Comparison of ENCODE assay signal across 1 cellular context in the genomic region with DNA sequence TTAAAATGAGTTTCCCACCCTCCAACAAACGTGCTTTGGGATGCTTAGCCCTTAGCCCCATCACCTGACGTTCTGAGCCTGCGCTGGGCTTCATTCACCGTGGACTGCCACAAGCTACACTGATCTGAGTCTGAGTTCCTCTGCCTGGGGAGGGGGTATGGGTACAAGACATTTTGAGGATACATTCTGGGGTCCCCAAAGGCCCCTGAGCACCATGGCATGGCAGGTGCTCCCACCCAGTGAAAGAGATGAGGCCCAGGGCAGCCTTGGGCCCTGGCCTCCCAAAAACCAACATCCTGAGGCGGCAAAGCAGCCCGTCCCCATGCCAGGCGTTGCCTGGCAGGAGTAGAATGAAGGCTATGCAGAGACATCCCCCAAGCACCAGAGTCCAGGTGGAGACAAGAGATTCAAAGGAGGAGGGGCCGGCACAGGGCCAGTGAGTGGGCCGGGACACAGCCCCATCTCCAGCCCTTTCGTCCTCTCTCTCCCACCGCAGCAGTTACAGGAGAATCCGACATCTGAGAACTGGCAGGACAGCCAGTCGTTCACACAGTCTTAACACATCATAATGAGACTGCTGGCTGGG.
TF ChIP-seq lines count a peak whose summit lies in the region.

No MANE protein-coding gene starts in this region.

TF ChIP-seq in H1, 55 proteins besides CTCF, POLR2A, EP300 and RAD21 (continued from another document):
- TF ChIP-seq, protein P1, sequence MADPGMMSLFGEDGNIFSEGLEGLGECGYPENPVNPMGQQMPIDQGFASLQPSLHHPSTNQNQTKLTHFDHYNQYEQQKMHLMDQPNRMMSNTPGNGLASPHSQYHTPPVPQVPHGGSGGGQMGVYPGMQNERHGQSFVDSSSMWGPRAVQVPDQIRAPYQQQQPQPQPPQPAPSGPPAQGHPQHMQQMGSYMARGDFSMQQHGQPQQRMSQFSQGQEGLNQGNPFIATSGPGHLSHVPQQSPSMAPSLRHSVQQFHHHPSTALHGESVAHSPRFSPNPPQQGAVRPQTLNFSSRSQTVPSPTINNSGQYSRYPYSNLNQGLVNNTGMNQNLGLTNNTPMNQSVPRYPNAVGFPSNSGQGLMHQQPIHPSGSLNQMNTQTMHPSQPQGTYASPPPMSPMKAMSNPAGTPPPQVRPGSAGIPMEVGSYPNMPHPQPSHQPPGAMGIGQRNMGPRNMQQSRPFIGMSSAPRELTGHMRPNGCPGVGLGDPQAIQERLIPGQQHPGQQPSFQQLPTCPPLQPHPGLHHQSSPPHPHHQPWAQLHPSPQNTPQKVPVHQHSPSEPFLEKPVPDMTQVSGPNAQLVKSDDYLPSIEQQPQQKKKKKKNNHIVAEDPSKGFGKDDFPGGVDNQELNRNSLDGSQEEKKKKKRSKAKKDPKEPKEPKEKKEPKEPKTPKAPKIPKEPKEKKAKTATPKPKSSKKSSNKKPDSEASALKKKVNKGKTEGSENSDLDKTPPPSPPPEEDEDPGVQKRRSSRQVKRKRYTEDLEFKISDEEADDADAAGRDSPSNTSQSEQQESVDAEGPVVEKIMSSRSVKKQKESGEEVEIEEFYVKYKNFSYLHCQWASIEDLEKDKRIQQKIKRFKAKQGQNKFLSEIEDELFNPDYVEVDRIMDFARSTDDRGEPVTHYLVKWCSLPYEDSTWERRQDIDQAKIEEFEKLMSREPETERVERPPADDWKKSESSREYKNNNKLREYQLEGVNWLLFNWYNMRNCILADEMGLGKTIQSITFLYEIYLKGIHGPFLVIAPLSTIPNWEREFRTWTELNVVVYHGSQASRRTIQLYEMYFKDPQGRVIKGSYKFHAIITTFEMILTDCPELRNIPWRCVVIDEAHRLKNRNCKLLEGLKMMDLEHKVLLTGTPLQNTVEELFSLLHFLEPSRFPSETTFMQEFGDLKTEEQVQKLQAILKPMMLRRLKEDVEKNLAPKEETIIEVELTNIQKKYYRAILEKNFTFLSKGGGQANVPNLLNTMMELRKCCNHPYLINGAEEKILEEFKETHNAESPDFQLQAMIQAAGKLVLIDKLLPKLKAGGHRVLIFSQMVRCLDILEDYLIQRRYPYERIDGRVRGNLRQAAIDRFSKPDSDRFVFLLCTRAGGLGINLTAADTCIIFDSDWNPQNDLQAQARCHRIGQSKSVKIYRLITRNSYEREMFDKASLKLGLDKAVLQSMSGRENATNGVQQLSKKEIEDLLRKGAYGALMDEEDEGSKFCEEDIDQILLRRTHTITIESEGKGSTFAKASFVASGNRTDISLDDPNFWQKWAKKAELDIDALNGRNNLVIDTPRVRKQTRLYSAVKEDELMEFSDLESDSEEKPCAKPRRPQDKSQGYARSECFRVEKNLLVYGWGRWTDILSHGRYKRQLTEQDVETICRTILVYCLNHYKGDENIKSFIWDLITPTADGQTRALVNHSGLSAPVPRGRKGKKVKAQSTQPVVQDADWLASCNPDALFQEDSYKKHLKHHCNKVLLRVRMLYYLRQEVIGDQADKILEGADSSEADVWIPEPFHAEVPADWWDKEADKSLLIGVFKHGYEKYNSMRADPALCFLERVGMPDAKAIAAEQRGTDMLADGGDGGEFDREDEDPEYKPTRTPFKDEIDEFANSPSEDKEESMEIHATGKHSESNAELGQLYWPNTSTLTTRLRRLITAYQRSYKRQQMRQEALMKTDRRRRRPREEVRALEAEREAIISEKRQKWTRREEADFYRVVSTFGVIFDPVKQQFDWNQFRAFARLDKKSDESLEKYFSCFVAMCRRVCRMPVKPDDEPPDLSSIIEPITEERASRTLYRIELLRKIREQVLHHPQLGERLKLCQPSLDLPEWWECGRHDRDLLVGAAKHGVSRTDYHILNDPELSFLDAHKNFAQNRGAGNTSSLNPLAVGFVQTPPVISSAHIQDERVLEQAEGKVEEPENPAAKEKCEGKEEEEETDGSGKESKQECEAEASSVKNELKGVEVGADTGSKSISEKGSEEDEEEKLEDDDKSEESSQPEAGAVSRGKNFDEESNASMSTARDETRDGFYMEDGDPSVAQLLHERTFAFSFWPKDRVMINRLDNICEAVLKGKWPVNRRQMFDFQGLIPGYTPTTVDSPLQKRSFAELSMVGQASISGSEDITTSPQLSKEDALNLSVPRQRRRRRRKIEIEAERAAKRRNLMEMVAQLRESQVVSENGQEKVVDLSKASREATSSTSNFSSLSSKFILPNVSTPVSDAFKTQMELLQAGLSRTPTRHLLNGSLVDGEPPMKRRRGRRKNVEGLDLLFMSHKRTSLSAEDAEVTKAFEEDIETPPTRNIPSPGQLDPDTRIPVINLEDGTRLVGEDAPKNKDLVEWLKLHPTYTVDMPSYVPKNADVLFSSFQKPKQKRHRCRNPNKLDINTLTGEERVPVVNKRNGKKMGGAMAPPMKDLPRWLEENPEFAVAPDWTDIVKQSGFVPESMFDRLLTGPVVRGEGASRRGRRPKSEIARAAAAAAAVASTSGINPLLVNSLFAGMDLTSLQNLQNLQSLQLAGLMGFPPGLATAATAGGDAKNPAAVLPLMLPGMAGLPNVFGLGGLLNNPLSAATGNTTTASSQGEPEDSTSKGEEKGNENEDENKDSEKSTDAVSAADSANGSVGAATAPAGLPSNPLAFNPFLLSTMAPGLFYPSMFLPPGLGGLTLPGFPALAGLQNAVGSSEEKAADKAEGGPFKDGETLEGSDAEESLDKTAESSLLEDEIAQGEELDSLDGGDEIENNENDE (IDR thresholded peaks at IDR 0.05; ENCODE audit: insufficient replicate concordance, low read length): no peak
- TF ChIP-seq KDM5A (IDR thresholded peaks at IDR 0.05; ENCODE audit: low read length) (no peak), GTF2F1 (IDR thresholded peaks at IDR 0.05; ENCODE audit: borderline replicate concordance, low read depth, low read length) (no peak), TEAD4 (IDR thresholded peaks at IDR 0.05; ENCODE audit: low read depth, low read length) (no peak)
- TF ChIP-seq, protein P2, sequence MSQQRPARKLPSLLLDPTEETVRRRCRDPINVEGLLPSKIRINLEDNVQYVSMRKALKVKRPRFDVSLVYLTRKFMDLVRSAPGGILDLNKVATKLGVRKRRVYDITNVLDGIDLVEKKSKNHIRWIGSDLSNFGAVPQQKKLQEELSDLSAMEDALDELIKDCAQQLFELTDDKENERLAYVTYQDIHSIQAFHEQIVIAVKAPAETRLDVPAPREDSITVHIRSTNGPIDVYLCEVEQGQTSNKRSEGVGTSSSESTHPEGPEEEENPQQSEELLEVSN (IDR thresholded peaks at IDR 0.05): no peak
- TF ChIP-seq, protein P3, sequence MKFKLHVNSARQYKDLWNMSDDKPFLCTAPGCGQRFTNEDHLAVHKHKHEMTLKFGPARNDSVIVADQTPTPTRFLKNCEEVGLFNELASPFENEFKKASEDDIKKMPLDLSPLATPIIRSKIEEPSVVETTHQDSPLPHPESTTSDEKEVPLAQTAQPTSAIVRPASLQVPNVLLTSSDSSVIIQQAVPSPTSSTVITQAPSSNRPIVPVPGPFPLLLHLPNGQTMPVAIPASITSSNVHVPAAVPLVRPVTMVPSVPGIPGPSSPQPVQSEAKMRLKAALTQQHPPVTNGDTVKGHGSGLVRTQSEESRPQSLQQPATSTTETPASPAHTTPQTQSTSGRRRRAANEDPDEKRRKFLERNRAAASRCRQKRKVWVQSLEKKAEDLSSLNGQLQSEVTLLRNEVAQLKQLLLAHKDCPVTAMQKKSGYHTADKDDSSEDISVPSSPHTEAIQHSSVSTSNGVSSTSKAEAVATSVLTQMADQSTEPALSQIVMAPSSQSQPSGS (IDR thresholded peaks at IDR 0.05; ENCODE audit: low read length): no peak
